ENCODE assay signal across 30 cellular contexts in genomic region chr7:6551016-6551511, GRCh38. TPM values are rescaled to one million over a fixed set of nuclear protein-coding genes. Genes with fewer than 3 reads are reported as not detected.
"Had no signal": no experiment of that assay in that cellular context is flagged by ENCODE, and none has a peak within 500 bp of the region (broad histone marks: within the 10 kb centered on the region; RNA-seq: fewer than 3 reads in every experiment).

TSS of gene GRID2IP (minus strand) at chr7:6551461. CDS start at chr7:6551436, 25 bp downstream.

- H3K27me3 ChIP-seq: gastrocnemius medialis, pancreas, tibial artery had no signal

- H3K4me3 ChIP-seq: esophagus muscularis mucosa, gastrocnemius medialis, pancreas, prostate gland, skin epidermis, tibial artery had no signal

- H3K27ac Mint-ChIP-seq: activated CD4-positive, alpha-beta T cell treated with anti-CD3 and anti-CD28 coated beads for 36 hours; activated CD8-positive, alpha-beta memory T cell treated with anti-CD3 and anti-CD28 coated beads, Interleukin-2, amount 10 ng/mL, durations not matched to agents 7 days and 5 days; activated CD8-positive, alpha-beta T cell treated with anti-CD3 and anti-CD28 coated beads, Interleukin-2, amount 10 ng/mL, durations not matched to agents 7 days and 5 days; activated naive CD8-positive, alpha-beta T cell; dendritic cell treated with granulocyte-macrophage colony-stimulating factor and Interleukin-4, amounts not matched to agents 40 ng/mL and 50 ng/mL, for 4 days; nephron; stimulated activated naive CD8-positive, alpha-beta T cell treated with anti-CD3 and anti-CD28 coated beads, Interleukin-15, Interleukin-2, amounts not matched to agents 100 ng/mL and 50 ng/mL, for 24 hours; T-cell; T-helper 2 cell treated with Interferon-gamma antibody and Interleukin-4, amounts not matched to agents 5 μg/mL and 100 μg/mL, for 36 hours had no signal

- DNase-seq: activated CD4-positive, alpha-beta T cell treated with anti-CD3 and anti-CD28 coated beads for 36 hours; activated CD4-positive, CD25-positive, alpha-beta regulatory T cell; activated CD8-positive, alpha-beta memory T cell treated with anti-CD3 and anti-CD28 coated beads, Interleukin-2, amount 10 ng/mL, durations not matched to agents 7 days and 5 days; activated CD8-positive, alpha-beta T cell treated with anti-CD3 and anti-CD28 coated beads, Interleukin-2, amount 10 ng/mL, durations not matched to agents 7 days and 5 days; activated naive CD4-positive, alpha-beta T cell treated with Interleukin-2 at 50 U/mL for 16 hours; activated T-cell treated with anti-CD3 and anti-CD28 coated beads, Interleukin-2, amount 50 U/mL, for 48 hours; anterior cingulate cortex; gastrocnemius medialis; glutamatergic neuron; left cardiac atrium; mammary epithelial cell; pancreas; retina; stimulated activated CD4-positive, alpha-beta T cell treated with anti-CD3 and anti-CD28 coated beads, Interleukin-12 subunit alpha, Interleukin-12 subunit beta, amount 100 ng/mL, for 4 hours; stimulated activated CD4-positive, alpha-beta T cell treated with anti-CD3 and anti-CD28 coated beads, Interleukin-4, amount 100 ng/mL, for 1 hour; T-cell; tibial artery had no signal

- H3K4me1 Mint-ChIP-seq: nephron had no signal

- FAIRE-seq: bronchial epithelial cell, keratinocyte, pancreas had no signal

- H3K36me3 ChIP-seq: esophagus muscularis mucosa, gastrocnemius medialis, pancreas, prostate gland, tibial artery had no signal

- H3K27ac ChIP-seq: esophagus muscularis mucosa, gastrocnemius medialis, pancreas, prostate gland, skin epidermis, tibial artery had no signal

- H3K9me3 Mint-ChIP-seq: central memory CD8-positive, alpha-beta T cell; dendritic cell treated with granulocyte-macrophage colony-stimulating factor and Interleukin-4, amounts not matched to agents 40 ng/mL and 50 ng/mL, for 4 days; nephron; stimulated activated naive CD8-positive, alpha-beta T cell treated with anti-CD3 and anti-CD28 coated beads, Interleukin-15, Interleukin-2, amounts not matched to agents 100 ng/mL and 50 ng/mL, for 24 hours; T-cell; T-helper 2 cell treated with Interferon-gamma antibody and Interleukin-4, amounts not matched to agents 5 μg/mL and 100 μg/mL, for 36 hours had no signal

- H3K4me1 ChIP-seq: esophagus muscularis mucosa, gastrocnemius medialis, pancreas, prostate gland, tibial artery had no signal

- H3K9me3 ChIP-seq: esophagus muscularis mucosa, gastrocnemius medialis, pancreas, prostate gland, tibial artery had no signal

- H3K4me3 Mint-ChIP-seq: activated CD4-positive, alpha-beta T cell treated with anti-CD3 and anti-CD28 coated beads for 36 hours; activated CD8-positive, alpha-beta memory T cell treated with anti-CD3 and anti-CD28 coated beads, Interleukin-2, amount 10 ng/mL, durations not matched to agents 7 days and 5 days; activated CD8-positive, alpha-beta T cell treated with anti-CD3 and anti-CD28 coated beads, Interleukin-2, amount 10 ng/mL, durations not matched to agents 7 days and 5 days; activated naive CD8-positive, alpha-beta T cell; central memory CD8-positive, alpha-beta T cell; dendritic cell treated with granulocyte-macrophage colony-stimulating factor and Interleukin-4, amounts not matched to agents 40 ng/mL and 50 ng/mL, for 4 days; nephron; stimulated activated naive CD8-positive, alpha-beta T cell treated with anti-CD3 and anti-CD28 coated beads, Interleukin-15, Interleukin-2, amounts not matched to agents 100 ng/mL and 50 ng/mL, for 24 hours; T-cell; T-helper 2 cell treated with Interferon-gamma antibody and Interleukin-4, amounts not matched to agents 5 μg/mL and 100 μg/mL, for 36 hours had no signal

- H3K27me3 Mint-ChIP-seq: activated CD4-positive, alpha-beta T cell treated with anti-CD3 and anti-CD28 coated beads for 36 hours; activated CD8-positive, alpha-beta memory T cell treated with anti-CD3 and anti-CD28 coated beads, Interleukin-2, amount 10 ng/mL, durations not matched to agents 7 days and 5 days; activated naive CD8-positive, alpha-beta T cell; dendritic cell treated with granulocyte-macrophage colony-stimulating factor and Interleukin-4, amounts not matched to agents 40 ng/mL and 50 ng/mL, for 4 days had no signal

- ATAC-seq: activated CD4-positive, alpha-beta T cell treated with anti-CD3 and anti-CD28 coated beads for 36 hours; activated CD8-positive, alpha-beta memory T cell treated with anti-CD3 and anti-CD28 coated beads, Interleukin-2, amount 10 ng/mL, durations not matched to agents 7 days and 5 days; activated CD8-positive, alpha-beta T cell treated with anti-CD3 and anti-CD28 coated beads, Interleukin-2, amount 10 ng/mL, durations not matched to agents 7 days and 5 days; gastrocnemius medialis; left cardiac atrium; pancreas; sciatic nerve; T-cell had no signal

RNA-seq across cellular contexts. Expression of gene GRID2IP, which starts in this region (rescaled TPM):
- total RNA-seq: esophagus muscularis mucosa, mammary epithelial cell had no signal
- polyA plus RNA-seq: liver had no signal
